In genomic region chr4:183370786-183371185, GRCh38 we compare ENCODE assay signal across 1 cellular context.
TF ChIP-seq lines count a peak whose summit lies in the region.

No MANE protein-coding gene starts in this region.

TF ChIP-seq in GM23338, 12 proteins besides CTCF, POLR2A, EP300 and RAD21 (continued from another document):
- TF ChIP-seq ZNF462 (CRISPR knock-in tag; IDR thresholded peaks at IDR 0.05): no peak
- no peak for TF ChIP-seq POLR2AphosphoS5 (IDR thresholded peaks at IDR 0.05; ENCODE audit: low read depth)
- TF ChIP-seq STAT1 (IDR thresholded peaks at IDR 0.05; ENCODE audit: unreplicated experiment): no peak
- TF ChIP-seq ZNF331 (CRISPR knock-in tag; IDR thresholded peaks at IDR 0.05; ENCODE audit: low read depth): no peak
- TF ChIP-seq REST (IDR thresholded peaks at IDR 0.05; ENCODE audit: unreplicated experiment): no peak
- no peak for TF ChIP-seq ZNF114 (CRISPR knock-in tag; IDR thresholded peaks at IDR 0.05)
- no peak for TF ChIP-seq ETS1 (IDR thresholded peaks at IDR 0.05)
- no peak for TF ChIP-seq EZH2phosphoT487 (IDR thresholded peaks at IDR 0.05; ENCODE audit: unreplicated experiment)
- no peak for TF ChIP-seq NANOG (IDR thresholded peaks at IDR 0.05; ENCODE audit: borderline replicate concordance)
- TF ChIP-seq EZH2 (IDR thresholded peaks at IDR 0.05; ENCODE audit: low read depth, unreplicated experiment): no peak
